In genomic region chr1:148078632-148079519, GRCh38 we compare ENCODE assay signal across 8 cellular contexts.
DNase-seq lines count a peak whose midpoint lies in the region; ATAC-seq and TF ChIP-seq lines count a peak whose summit lies in the region.
"Not testable (repeated sequence)": the region's sequence is repeated elsewhere in the genome, so short reads cannot be mapped to it uniquely, and the experiment has no call there.

No MANE protein-coding gene starts in this region.

- CTCF ChIA-PET in PC-3 (lab: Charles Lee); activated CD8-positive, alpha-beta memory T cell treated with anti-CD3 and anti-CD28 coated beads, Interleukin-2, amount 10 ng/mL, durations not matched to agents 7 days and 5 days (lab: Charles Lee): not testable (repeated sequence)

- H3K27ac Mint-ChIP-seq in GM23338; activated CD8-positive, alpha-beta memory T cell treated with anti-CD3 and anti-CD28 coated beads, Interleukin-2, amount 10 ng/mL, durations not matched to agents 7 days and 5 days; effector memory CD8-positive, alpha-beta T cell; naive thymus-derived CD8-positive, alpha-beta T cell; stimulated activated naive CD8-positive, alpha-beta T cell treated with anti-CD3 and anti-CD28 coated beads, Interleukin-15, amount 100 ng/mL, for 72 hours: not testable (repeated sequence)

- not testable (repeated sequence) for BruUV-seq in PC-3 (replicated peaks; lab: Mats Ljungman, UMichigan)

- H3K9me3 ChIP-seq in PC-3 (ENCODE audit: low read length); hepatocyte (ENCODE audit: low read depth): not testable (repeated sequence)

- TF ChIP-seq CTCF in GM23338 (conservative IDR thresholded peaks at IDR 0.05; ENCODE audit: low read depth in 2 of 2); PC-3 (conservative IDR thresholded peaks at IDR 0.05; ENCODE audit: low read depth, low read length); hepatocyte (IDR thresholded peaks at IDR 0.05; ENCODE audit: poor library complexity): not testable (repeated sequence)

- not testable (repeated sequence) for H3K9me2 ChIP-seq in GM23338 (ENCODE audit: insufficient read depth); PC-3 (replicated peaks; ENCODE audit: low read length); hepatocyte (replicated peaks; ENCODE audit: insufficient read depth)

- not testable (repeated sequence) for H3K27me3 Mint-ChIP-seq in GM23338 (ENCODE audit: insufficient read depth, low read depth, poor library complexity); activated CD8-positive, alpha-beta memory T cell treated with anti-CD3 and anti-CD28 coated beads, Interleukin-2, amount 10 ng/mL, durations not matched to agents 7 days and 5 days; effector memory CD8-positive, alpha-beta T cell; naive thymus-derived CD8-positive, alpha-beta T cell; stimulated activated naive CD8-positive, alpha-beta T cell treated with anti-CD3 and anti-CD28 coated beads, Interleukin-15, amount 100 ng/mL, for 72 hours

- not testable (repeated sequence) for H3K36me3 Mint-ChIP-seq in GM23338 (ENCODE audit: low read depth); activated CD8-positive, alpha-beta memory T cell treated with anti-CD3 and anti-CD28 coated beads, Interleukin-2, amount 10 ng/mL, durations not matched to agents 7 days and 5 days; effector memory CD8-positive, alpha-beta T cell (ENCODE audit: insufficient read depth); naive thymus-derived CD8-positive, alpha-beta T cell

- not testable (repeated sequence) for DNase-seq in GM23338 (ENCODE audit: low spot score); PC-3; activated CD8-positive, alpha-beta memory T cell treated with anti-CD3 and anti-CD28 coated beads, Interleukin-2, amount 10 ng/mL, durations not matched to agents 7 days and 5 days; effector memory CD8-positive, alpha-beta T cell; hepatocyte (ENCODE audit: low spot score); naive thymus-derived CD8-positive, alpha-beta T cell; stimulated activated naive CD8-positive, alpha-beta T cell treated with anti-CD3 and anti-CD28 coated beads, Interleukin-15, amount 100 ng/mL, for 72 hours

- not testable (repeated sequence) for H3K27ac ChIP-seq in GM23338 (ENCODE audit: low read depth); PC-3 (ENCODE audit: low read length); hepatocyte

- not testable (repeated sequence) for H2AFZ ChIP-seq in GM23338; PC-3 (ENCODE audit: low read length); hepatocyte

- H3K79me2 ChIP-seq in GM23338 (replicated peaks; ENCODE audit: insufficient read depth); PC-3 (ENCODE audit: low read length); hepatocyte: not testable (repeated sequence)

- H3K4me2 ChIP-seq in GM23338; PC-3 (ENCODE audit: low read length): not testable (repeated sequence)
- peak overlapping the region; percentile 63 for H3K4me2 ChIP-seq in hepatocyte

- H4K20me1 ChIP-seq in GM23338 (replicated peaks; ENCODE audit: insufficient read depth); PC-3 (ENCODE audit: low read length); hepatocyte (ENCODE audit: insufficient read depth, poor library complexity, severe bottlenecking): not testable (repeated sequence)

- H3K4me3 Mint-ChIP-seq in GM23338; activated CD8-positive, alpha-beta memory T cell treated with anti-CD3 and anti-CD28 coated beads, Interleukin-2, amount 10 ng/mL, durations not matched to agents 7 days and 5 days; effector memory CD8-positive, alpha-beta T cell; naive thymus-derived CD8-positive, alpha-beta T cell; stimulated activated naive CD8-positive, alpha-beta T cell treated with anti-CD3 and anti-CD28 coated beads, Interleukin-15, amount 100 ng/mL, for 72 hours: not testable (repeated sequence)

- ATAC-seq in GM18502 (IDR thresholded peaks at IDR 0.05; ENCODE audit: poor library complexity, unreplicated experiment) (peak; percentile 75), GM23338 (peak; percentile 94), PC-3 (peak; percentile 48)
- peak; percentile 79 for ATAC-seq in activated CD8-positive, alpha-beta memory T cell treated with anti-CD3 and anti-CD28 coated beads, Interleukin-2, amount 10 ng/mL, durations not matched to agents 7 days and 5 days
- peak; percentile 56 for ATAC-seq in effector memory CD8-positive, alpha-beta T cell (replicated peaks)
- ATAC-seq in naive thymus-derived CD8-positive, alpha-beta T cell: peak; percentile 79 to 84
- ATAC-seq in stimulated activated naive CD8-positive, alpha-beta T cell treated with anti-CD3 and anti-CD28 coated beads, Interleukin-15, amount 100 ng/mL, for 72 hours: peak; percentile 75

- H3K4me1 Mint-ChIP-seq in GM23338; activated CD8-positive, alpha-beta memory T cell treated with anti-CD3 and anti-CD28 coated beads, Interleukin-2, amount 10 ng/mL, durations not matched to agents 7 days and 5 days; effector memory CD8-positive, alpha-beta T cell (ENCODE audit: low read depth in 2 of 2); naive thymus-derived CD8-positive, alpha-beta T cell; stimulated activated naive CD8-positive, alpha-beta T cell treated with anti-CD3 and anti-CD28 coated beads, Interleukin-15, amount 100 ng/mL, for 72 hours: not testable (repeated sequence)

- not testable (repeated sequence) for H3K4me1 ChIP-seq in GM23338 (ENCODE audit: insufficient read depth); PC-3 (ENCODE audit: insufficient read depth, low read length); hepatocyte (ENCODE audit: insufficient read depth)

- not testable (repeated sequence) for H3K9ac ChIP-seq in PC-3 (ENCODE audit: low read length)

- not testable (repeated sequence) for H3F3A ChIP-seq in GM23338 (replicated peaks; ENCODE audit: low read depth); PC-3 (ENCODE audit: low read length, unreplicated experiment)

- not testable (repeated sequence) for H3K27me3 ChIP-seq in GM23338 (ENCODE audit: insufficient read depth); PC-3 (ENCODE audit: low read length); hepatocyte

- no CpG with 5 or more reads among the region's 54 CpGs for WGBS in hepatocyte (ENCODE audit: low lambda C conversion rate, missing lambda C conversion rate)

- intact Hi-C loops in PC-3 (cut with micrococcal nuclease): not testable (repeated sequence)

- not testable (repeated sequence) for H3K4me3 ChIP-seq in GM23338; PC-3 (ENCODE audit: low read length); hepatocyte

- not testable (repeated sequence) for H3K36me3 ChIP-seq in GM23338 (ENCODE audit: insufficient read depth); PC-3 (ENCODE audit: low read depth, low read length); hepatocyte (replicated peaks; ENCODE audit: insufficient read depth, low read depth)

- H3K9me3 Mint-ChIP-seq in GM23338; activated CD8-positive, alpha-beta memory T cell treated with anti-CD3 and anti-CD28 coated beads, Interleukin-2, amount 10 ng/mL, durations not matched to agents 7 days and 5 days (ENCODE audit: low read depth); effector memory CD8-positive, alpha-beta T cell; naive thymus-derived CD8-positive, alpha-beta T cell; stimulated activated naive CD8-positive, alpha-beta T cell treated with anti-CD3 and anti-CD28 coated beads, Interleukin-15, amount 100 ng/mL, for 72 hours: not testable (repeated sequence)

- POLR2A ChIA-PET in PC-3 (lab: Charles Lee; ENCODE audit: unreplicated experiment); naive thymus-derived CD8-positive, alpha-beta T cell (lab: Charles Lee): not testable (repeated sequence)
